Comparison of ENCODE assay signal across 1 cellular context in the genomic region with DNA sequence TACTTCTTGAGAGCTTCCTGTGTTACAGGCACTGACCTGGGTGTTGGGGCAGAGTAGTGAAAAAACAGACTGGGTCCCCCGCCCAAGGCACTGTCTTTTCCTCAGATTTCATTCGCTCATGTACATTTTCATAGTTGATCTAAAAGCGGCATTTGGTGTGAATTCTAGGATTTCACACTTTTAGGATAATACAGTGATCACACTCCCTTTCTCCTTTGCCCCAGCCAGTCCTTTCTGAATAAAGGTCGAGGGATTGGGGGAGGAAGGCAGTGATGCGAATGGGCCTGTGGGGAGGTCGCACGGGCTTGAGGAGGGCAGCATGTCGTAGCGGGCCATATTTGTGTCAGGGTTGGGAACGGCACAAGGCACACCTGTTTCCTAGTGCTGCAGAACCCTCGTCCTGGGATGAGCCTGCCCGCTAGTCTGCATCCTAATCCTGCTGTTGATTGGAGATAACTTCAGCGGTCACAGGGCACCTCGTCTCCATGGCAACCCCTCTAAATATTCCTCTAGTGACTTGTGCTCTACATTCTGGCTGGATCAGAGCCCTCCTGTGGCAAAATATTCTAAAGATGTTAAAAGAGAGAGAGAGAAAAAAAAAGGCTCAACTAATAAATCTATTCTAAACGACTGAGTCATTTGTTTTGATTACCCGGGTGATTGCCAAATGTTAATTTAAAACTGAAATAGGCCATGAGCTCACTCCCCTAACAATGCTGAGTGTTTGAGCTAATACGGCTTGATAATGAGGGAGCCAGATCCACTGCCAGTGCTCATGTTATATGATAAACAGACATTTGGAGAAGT.
TF ChIP-seq lines count a peak whose summit lies in the region.

No MANE protein-coding gene starts in this region.

TF ChIP-seq in IMR-90, 13 proteins besides CTCF, POLR2A, EP300 and RAD21 (continued from another document):
- peak; percentile 47; the same call in 1 of the 2 replicates for TF ChIP-seq BHLHE40 (IDR thresholded peaks at IDR 0.05; ENCODE audit: low read depth, low read length)
- TF ChIP-seq CEBPB (IDR thresholded peaks at IDR 0.05; ENCODE audit: low read depth, low read length), result peak; percentile 85
